ENCODE assay signal across 8 cellular contexts in the genomic region with DNA sequence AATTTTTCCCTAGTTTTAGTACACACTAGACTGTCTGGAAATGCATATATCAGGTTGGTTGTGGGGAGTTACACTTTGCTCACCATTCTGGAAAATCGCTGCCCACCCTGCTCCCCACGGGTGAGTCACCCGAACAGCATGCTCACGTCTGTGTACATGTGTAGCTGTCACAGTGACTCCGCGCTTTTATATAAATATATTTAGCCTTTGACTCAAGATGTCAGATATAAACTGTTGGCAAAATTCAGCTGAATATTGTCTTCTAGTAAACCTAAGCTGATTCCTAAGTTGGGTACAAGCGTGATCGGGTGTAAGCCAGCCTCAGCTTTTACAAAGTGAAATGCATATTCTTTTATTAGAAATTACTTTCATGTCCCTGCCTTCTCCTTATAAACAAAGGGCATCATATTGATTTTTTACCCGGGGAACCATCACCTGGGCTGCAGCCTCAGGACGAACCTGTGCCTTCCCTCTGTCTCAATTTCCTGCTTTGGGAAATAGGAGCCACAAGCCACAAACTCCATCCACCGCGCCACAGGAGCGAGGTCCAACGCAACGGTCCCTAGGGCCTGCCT. TPM values are rescaled to one million over a fixed set of nuclear protein-coding genes. Genes with fewer than 3 reads are reported as not detected.
DNase-seq lines count a peak whose midpoint lies in the region; ATAC-seq and TF ChIP-seq lines count a peak whose summit lies in the region.

No MANE protein-coding gene starts in this region.

- peaks cover 43% of the 10 kb centered on the region for H3K79me2 ChIP-seq in hepatocyte

- H3K9me3 ChIP-seq in hepatocyte (ENCODE audit: low read depth), result no peaks in the 10 kb centered on the region

- H3K36me3 ChIP-seq in hepatocyte (replicated peaks; ENCODE audit: insufficient read depth, low read depth), result no peaks in the 10 kb centered on the region

- H3K9me2 ChIP-seq in hepatocyte (replicated peaks; ENCODE audit: insufficient read depth), result no peaks in the 10 kb centered on the region

- DNase-seq in stimulated activated CD4-positive, alpha-beta T cell treated with anti-CD3 and anti-CD28 coated beads, Interleukin-15, amount 100 ng/mL, for 24 hours, result peak; percentile 37
- no peak for DNase-seq in stimulated activated CD4-positive, alpha-beta T cell treated with anti-CD3 and anti-CD28 coated beads, Interleukin-2, amount 100 ng/mL, for 48 hours
- peak; percentile 53 for DNase-seq in activated CD8-positive, alpha-beta memory T cell treated with anti-CD3 and anti-CD28 coated beads, Interleukin-2, amount 50 U/mL, for 48 hours
- DNase-seq in hepatocyte (ENCODE audit: low spot score), result no peak
- DNase-seq in stimulated activated CD8-positive, alpha-beta memory T cell treated with anti-CD3 and anti-CD28 coated beads, Interleukin-4, amount 100 ng/mL, for 48 hours, result peak; percentile 53
- no peak for DNase-seq in inferior parietal cortex (ENCODE audit: extremely low spot score)
- no peak for DNase-seq in NCI-H187 (lab: John Stamatoyannopoulos, UW)

- peak overlapping the region; percentile 50 for H2AFZ ChIP-seq in hepatocyte

- no peaks in the 10 kb centered on the region for H4K20me1 ChIP-seq in hepatocyte (ENCODE audit: insufficient read depth, poor library complexity, severe bottlenecking)

- H3K4me3 ChIP-seq in hepatocyte, result peak overlapping the region; percentile 37

- peak overlapping the region; percentile 85 for H3K4me2 ChIP-seq in hepatocyte

- ATAC-seq in GM18907 (IDR thresholded peaks at IDR 0.05; ENCODE audit: unreplicated experiment), result no peak

- 44% methylated on average over 15 of the region's 15 CpGs for WGBS in hepatocyte (ENCODE audit: low lambda C conversion rate, missing lambda C conversion rate)

- H3K27me3 ChIP-seq in hepatocyte, result no peaks in the 10 kb centered on the region

- H3K4me1 ChIP-seq in hepatocyte (ENCODE audit: insufficient read depth), result peaks cover 33% of the 10 kb centered on the region

- no peak for TF ChIP-seq CTCF in hepatocyte (IDR thresholded peaks at IDR 0.05; ENCODE audit: poor library complexity)

- H3K27ac ChIP-seq in hepatocyte, result peak overlapping the region; percentile 100

RNA-seq across cellular contexts. Expression of a gene that starts 4.3 kb away (rescaled TPM):
- 57.2 and 64.1 TPM in 2 replicates for total RNA-seq in hepatocyte
- 74.4 and 83.3 TPM in 2 replicates for polyA plus RNA-seq in hepatocyte

RNA-seq across cellular contexts. Expression of a gene that starts 58.6 kb away (rescaled TPM):
- total RNA-seq in hepatocyte, result 3.7 and 3.9 TPM in 2 replicates
- polyA plus RNA-seq in hepatocyte, result 2.3 TPM in 2 replicates

Comparison
In these comparisons a context has a peak if more than half of its experiments do, and no peak if none do; other contexts are left out.
1. DNase-seq: peak in stimulated activated CD4-positive, alpha-beta T cell treated with anti-CD3 and anti-CD28 coated beads, Interleukin-15, amount 100 ng/mL, for 24 hours (single experiment), activated CD8-positive, alpha-beta memory T cell treated with anti-CD3 and anti-CD28 coated beads, Interleukin-2, amount 50 U/mL, for 48 hours (single experiment) and stimulated activated CD8-positive, alpha-beta memory T cell treated with anti-CD3 and anti-CD28 coated beads, Interleukin-4, amount 100 ng/mL, for 48 hours (single experiment); none in stimulated activated CD4-positive, alpha-beta T cell treated with anti-CD3 and anti-CD28 coated beads, Interleukin-2, amount 100 ng/mL, for 48 hours (0 of 2), hepatocyte (single experiment), inferior parietal cortex (single experiment) and NCI-H187 (0 of 2).